ENCODE assay signal across 8 cellular contexts in the genomic region with DNA sequence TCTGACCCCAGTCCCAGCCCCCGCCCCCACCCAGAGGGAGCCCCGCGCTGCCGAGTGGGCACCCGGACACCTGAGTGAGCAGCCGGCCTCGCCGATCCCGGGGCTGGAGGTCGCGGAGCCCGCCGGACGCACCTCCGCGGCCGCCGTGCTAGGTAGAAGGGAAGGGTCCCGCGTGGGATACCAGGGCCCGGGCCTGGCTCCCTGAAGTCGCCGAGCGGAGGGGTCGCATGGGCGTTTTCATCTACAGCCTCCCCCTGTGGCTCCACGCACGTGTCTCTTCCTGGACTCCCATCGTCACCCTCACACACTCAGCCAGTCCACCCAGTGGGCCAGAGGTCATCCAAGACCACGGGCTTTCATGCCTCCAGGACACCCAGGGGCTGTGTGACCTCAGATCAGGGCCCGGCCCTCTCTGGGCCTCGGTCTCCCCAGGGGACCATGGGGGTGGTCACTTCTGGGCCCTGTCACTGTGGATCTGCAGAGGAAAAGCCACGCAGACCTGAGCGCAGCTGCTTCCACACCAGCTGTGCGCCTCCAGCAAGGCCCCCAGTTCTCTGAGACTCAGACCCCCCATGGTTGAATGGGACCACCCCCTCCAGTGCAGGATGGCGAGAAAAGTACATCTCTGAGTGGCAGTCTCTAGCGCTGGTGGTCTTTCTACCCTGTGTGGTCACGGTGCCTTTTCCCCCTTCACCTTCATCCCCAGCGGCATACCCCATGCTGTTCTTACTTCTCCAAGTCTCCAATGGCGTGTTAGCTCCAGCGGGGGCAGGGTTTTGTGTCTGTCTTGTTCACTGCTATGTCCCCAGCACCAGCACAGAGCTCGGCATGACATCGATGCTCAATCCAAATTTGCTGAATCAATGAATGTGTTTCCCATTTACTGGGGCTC. TPM values are rescaled to one million over a fixed set of nuclear protein-coding genes. Genes with fewer than 3 reads are reported as not detected.
DNase-seq lines count a peak whose midpoint lies in the region; ATAC-seq, FAIRE-seq and TF ChIP-seq lines count a peak whose summit lies in the region.

No MANE protein-coding gene starts in this region.

- DNase-seq in activated CD4-positive, alpha-beta T cell treated with anti-CD3 and anti-CD28 coated beads, Interleukin-2, amount 10 ng/mL, durations not matched to agents 7 days and 5 days = no peak
- DNase-seq in activated CD4-positive, alpha-beta T cell treated with anti-CD3 and anti-CD28 coated beads, Interleukin-2, amount 50 U/mL, for 48 hours = no peak
- no peak for DNase-seq in astrocyte of the cerebellum (ENCODE audit: low read depth)
- peak; percentile 78 for DNase-seq in kidney
- DNase-seq in thoracic aorta (ENCODE audit: low spot score) = peak; percentile 4
- no peak for DNase-seq in hippocampal formation (lab: John Stamatoyannopoulos, UW)

- TF ChIP-seq CTCF in astrocyte of the cerebellum (IDR thresholded peaks at IDR 0.05; ENCODE audit: low read depth, low read length, missing control alignments) (no peak), kidney (IDR thresholded peaks at IDR 0.05; ENCODE audit: borderline replicate concordance, extremely low read depth, insufficient read depth) (no peak), thoracic aorta (IDR thresholded peaks at IDR 0.05) (no peak)

- no peak overlapping the region for H3K9ac ChIP-seq in kidney (ENCODE audit: low read length in 2 of 2)

- no peaks in the 10 kb centered on the region for H3K9me3 ChIP-seq in kidney (ENCODE audit: control insufficient read depth in 1 of 2, low read length in 2 of 2)
- H3K9me3 ChIP-seq in thoracic aorta = no peaks in the 10 kb centered on the region

- POLR2A ChIA-PET in activated CD4-positive, alpha-beta T cell treated with anti-CD3 and anti-CD28 coated beads, Interleukin-2, amount 10 ng/mL, durations not matched to agents 7 days and 5 days (lab: Charles Lee) = no interaction called here

- ATAC-seq in thoracic aorta (ENCODE audit: insufficient number of reproducible peaks, low FRiP score, low read depth) (no peak), HG03457 (IDR thresholded peaks at IDR 0.05; ENCODE audit: unreplicated experiment) (no peak), HG02981 (IDR thresholded peaks at IDR 0.05; ENCODE audit: unreplicated experiment) (no peak)

- peaks cover 50% of the 10 kb centered on the region for H3K27me3 Mint-ChIP-seq in activated CD4-positive, alpha-beta T cell treated with anti-CD3 and anti-CD28 coated beads, Interleukin-2, amount 10 ng/mL, durations not matched to agents 7 days and 5 days

- in situ Hi-C loops in astrocyte of the cerebellum (cut with HindIII; ENCODE audit: low sequenced_read_pairs) = loop anchor here (25.0 kb wide), 2 partner anchors 103 to 1197 kb away; no protein-coding TSS in a partner anchor

- peak overlapping the region; percentile 44 for H3K4me3 ChIP-seq in astrocyte of the cerebellum (ENCODE audit: low read depth, low read length)
- H3K4me3 ChIP-seq in kidney (ENCODE audit: low read length in 2 of 2) = peak overlapping the region in 1 of 2 donors; percentile 35
- H3K4me3 ChIP-seq in thoracic aorta = peak overlapping the region; percentile 73

- H3K27ac Mint-ChIP-seq in activated CD4-positive, alpha-beta T cell treated with anti-CD3 and anti-CD28 coated beads, Interleukin-2, amount 10 ng/mL, durations not matched to agents 7 days and 5 days = peak overlapping the region; percentile 25

- peaks cover 16% of the 10 kb centered on the region for H3K4me1 Mint-ChIP-seq in activated CD4-positive, alpha-beta T cell treated with anti-CD3 and anti-CD28 coated beads, Interleukin-2, amount 10 ng/mL, durations not matched to agents 7 days and 5 days

- H3K36me3 ChIP-seq in kidney (ENCODE audit: control insufficient read depth in 1 of 2, insufficient read depth in 2 of 2, low read length in 2 of 2) (no peaks in the 10 kb centered on the region), thoracic aorta (no peaks in the 10 kb centered on the region)

- no peaks in the 10 kb centered on the region for H3K9me3 Mint-ChIP-seq in activated CD4-positive, alpha-beta T cell treated with anti-CD3 and anti-CD28 coated beads, Interleukin-2, amount 10 ng/mL, durations not matched to agents 7 days and 5 days

- H3K36me3 Mint-ChIP-seq in activated CD4-positive, alpha-beta T cell treated with anti-CD3 and anti-CD28 coated beads, Interleukin-2, amount 10 ng/mL, durations not matched to agents 7 days and 5 days (ENCODE audit: low read depth) = peaks cover 2% of the 10 kb centered on the region

- H3K27ac ChIP-seq in kidney (ENCODE audit: low read depth in 2 of 2, low read length in 2 of 2) = no peak overlapping the region
- H3K27ac ChIP-seq in thoracic aorta = peak overlapping the region; percentile 55 to 63

- intact Hi-C loops in kidney (cut with DNase I) = no loop called here

- CTCF ChIA-PET in activated CD4-positive, alpha-beta T cell treated with anti-CD3 and anti-CD28 coated beads, Interleukin-2, amount 10 ng/mL, durations not matched to agents 7 days and 5 days (lab: Charles Lee) = interaction anchor here (2.5 kb wide), 1 partner anchor 130 kb away, joined by 9 read pairs; no protein-coding TSS in a partner anchor

- peak overlapping the region; percentile 68 for H3K4me3 Mint-ChIP-seq in activated CD4-positive, alpha-beta T cell treated with anti-CD3 and anti-CD28 coated beads, Interleukin-2, amount 10 ng/mL, durations not matched to agents 7 days and 5 days

- no peaks in the 10 kb centered on the region for H3K27me3 ChIP-seq in thoracic aorta (replicated peaks; ENCODE audit: insufficient read depth)

- FAIRE-seq in kidney (lab: Jason Lieb, UNC) = no peak

- H3K4me1 ChIP-seq in kidney (ENCODE audit: control insufficient read depth in 1 of 2, insufficient read depth in 1 of 2, low read depth in 1 of 2, low read length in 2 of 2) (peaks cover 0 to 12% of the 10 kb centered on the region in 2 donors), thoracic aorta (ENCODE audit: control insufficient read depth in 1 of 2, low read depth in 2 of 2) (peaks cover 4 to 50% of the 10 kb centered on the region in 2 donors)

RNA-seq across cellular contexts. Expression of gene SDC3, which starts 0.6 kb away (rescaled TPM):
- under 1 TPM; 0.10 to 0.12 TPM for total RNA-seq in activated CD4-positive, alpha-beta T cell treated with anti-CD3 and anti-CD28 coated beads, Interleukin-2, amount 10 ng/mL, durations not matched to agents 7 days and 5 days
- total RNA-seq in kidney (58.7 TPM), thoracic aorta (10 to 100 TPM; 51.6 to 75.4 TPM)
- 11.0 TPM for polyA plus RNA-seq in kidney (ENCODE audit: insufficient read depth, low read depth, low replicate concordance)

Comparison
In these comparisons a context has a peak if more than half of its experiments do, and no peak if none do; other contexts are left out.
1. DNase-seq: peak in kidney (single experiment) and thoracic aorta (single experiment); none in activated CD4-positive, alpha-beta T cell treated with anti-CD3 and anti-CD28 coated beads, Interleukin-2, amount 10 ng/mL, durations not matched to agents 7 days and 5 days (single experiment), activated CD4-positive, alpha-beta T cell treated with anti-CD3 and anti-CD28 coated beads, Interleukin-2, amount 50 U/mL, for 48 hours (0 of 2), astrocyte of the cerebellum (single experiment) and hippocampal formation (0 of 2).
2. H3K27ac ChIP-seq: peak in thoracic aorta (2 of 2); none in kidney (0 of 2).
3. RNA of gene SDC3, which starts 0.6 kb away (total RNA-seq): 51.6 to 75.4 TPM in thoracic aorta and 58.7 TPM in kidney (single experiment); 0.10 to 0.12 TPM in activated CD4-positive, alpha-beta T cell treated with anti-CD3 and anti-CD28 coated beads, Interleukin-2, amount 10 ng/mL, durations not matched to agents 7 days and 5 days; every median in the first group is over 10 times any median in the second.